26 cellular contexts compared by ENCODE assay signal in the genomic region with DNA sequence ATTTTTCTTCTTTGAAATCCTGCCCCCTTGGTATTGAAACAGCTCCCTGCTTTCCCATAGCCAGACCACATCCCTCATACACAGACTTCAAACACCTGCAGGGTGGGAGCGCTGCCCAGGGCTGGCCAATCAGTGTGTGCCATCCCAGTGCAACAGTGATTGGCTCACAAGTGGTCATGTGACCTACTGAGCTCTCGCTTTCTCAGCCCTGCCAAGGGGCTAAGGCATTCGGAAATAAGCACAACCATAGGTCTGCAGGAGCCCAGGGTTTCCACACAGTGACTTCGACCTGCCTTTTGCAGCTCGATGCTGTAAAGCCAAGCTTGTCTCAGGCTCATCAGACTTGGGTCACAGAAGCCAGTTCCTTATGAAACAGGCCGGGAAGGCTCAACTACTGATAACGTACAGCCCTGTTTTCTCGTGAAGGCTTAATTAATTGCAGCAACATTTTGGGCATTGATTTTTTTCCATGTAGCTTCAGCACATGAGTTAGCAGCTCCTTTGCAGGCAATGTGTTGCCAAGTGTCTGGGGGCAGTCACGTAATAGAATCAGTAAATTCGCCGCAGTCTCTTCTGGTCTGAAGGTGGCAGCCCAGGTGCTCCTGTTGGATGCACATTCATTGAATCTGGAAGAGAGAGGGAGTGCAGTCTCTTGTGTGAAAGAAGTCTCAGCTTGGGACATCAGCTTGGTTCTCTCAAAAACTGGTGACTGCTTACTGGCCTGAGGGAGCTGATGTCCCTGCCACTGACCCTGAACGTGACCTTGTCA.
A peak's percentile ranks its signal among the peaks of the same experiment; 100 is the strongest.
DNase-seq lines count a peak whose midpoint lies in the region; ATAC-seq and TF ChIP-seq lines count a peak whose summit lies in the region.
"Had no signal": no experiment of that assay in that cellular context is flagged by ENCODE, and none has a peak within 500 bp of the region (broad histone marks: within the 10 kb centered on the region; RNA-seq: fewer than 3 reads in every experiment).

No MANE protein-coding gene starts in this region.

- WGBS in body of pancreas, 2 donors, result 18 to 29% methylated on average over 12 of the region's 12 CpGs

- intact Hi-C loops in body of pancreas (cut with DNase I), result no loop called here
- intact Hi-C loops in Caco-2 (cut with micrococcal nuclease; ENCODE audit: unreplicated experiment), result no loop called here

- BruUV-seq in Caco-2 (replicated peaks; lab: Mats Ljungman, UMichigan), result no TSS peak

- peak overlapping the region; percentile 50 for H2AFZ ChIP-seq in neural progenitor cell (replicated peaks)

- no peaks in the 10 kb centered on the region for H3F3A ChIP-seq in neural progenitor cell (ENCODE audit: low read depth)

- H3K27ac ChIP-seq in body of pancreas (peak overlapping the region; percentile 76 to 85 (median 79)), neural progenitor cell (no peak overlapping the region)
- H3K27ac ChIP-seq: ascending aorta, gastroesophageal sphincter, tibial nerve had no signal

- POLR2A ChIA-PET in activated CD4-positive, alpha-beta memory T cell treated with anti-CD3 and anti-CD28 coated beads, Interleukin-2, amount 10 ng/mL, durations not matched to agents 7 days and 5 days (lab: Charles Lee), result no interaction called here
- POLR2A ChIA-PET in Caco-2 (lab: Charles Lee), result no interaction called here

- H3K27ac Mint-ChIP-seq in neural progenitor cell (no peak overlapping the region), Caco-2 (ENCODE audit: unreplicated experiment) (no peak overlapping the region)
- H3K27ac Mint-ChIP-seq in activated CD4-positive, alpha-beta memory T cell treated with anti-CD3 and anti-CD28 coated beads, Interleukin-2, amount 10 ng/mL, durations not matched to agents 7 days and 5 days, result no peak overlapping the region
- H3K27ac Mint-ChIP-seq: activated T-cell treated with anti-CD3 and anti-CD28 coated beads, Interleukin-2, amount 50 U/mL, for 72 hours; CD14-positive monocyte had no signal

- H3K4me1 Mint-ChIP-seq in neural progenitor cell, result no peaks in the 10 kb centered on the region
- no peaks in the 10 kb centered on the region for H3K4me1 Mint-ChIP-seq in activated CD4-positive, alpha-beta memory T cell treated with anti-CD3 and anti-CD28 coated beads, Interleukin-2, amount 10 ng/mL, durations not matched to agents 7 days and 5 days
- H3K4me1 Mint-ChIP-seq in Caco-2 (ENCODE audit: low read depth, unreplicated experiment), result no peaks in the 10 kb centered on the region
- H3K4me1 Mint-ChIP-seq: CD14-positive monocyte had no signal

- no peaks in the 10 kb centered on the region for H3K27me3 ChIP-seq in body of pancreas
- H3K27me3 ChIP-seq in neural progenitor cell, result no peaks in the 10 kb centered on the region
- no peaks in the 10 kb centered on the region for H3K27me3 ChIP-seq in Caco-2 (replicated peaks; ENCODE audit: control insufficient read depth, insufficient read depth, low read length)
- H3K27me3 ChIP-seq: ascending aorta, gastroesophageal sphincter, tibial nerve had no signal

- no peaks in the 10 kb centered on the region for H3K36me3 ChIP-seq in body of pancreas (replicated peaks in 1 of 2; ENCODE audit: insufficient read depth in 1 of 2, low read depth in 2 of 2)
- no peaks in the 10 kb centered on the region for H3K36me3 ChIP-seq in neural progenitor cell
- H3K36me3 ChIP-seq in Caco-2 (ENCODE audit: control insufficient read depth, insufficient read depth, low read length), result no peaks in the 10 kb centered on the region
- H3K36me3 ChIP-seq: ascending aorta, gastroesophageal sphincter, tibial nerve had no signal

- H3K9ac ChIP-seq in neural progenitor cell, result no peak overlapping the region

- in situ Hi-C loops in G401 (cut with HindIII; ENCODE audit: low sequenced_read_pairs), result no loop called here

- H3K79me2 ChIP-seq in neural progenitor cell (ENCODE audit: low read depth), result no peaks in the 10 kb centered on the region

- ATAC-seq in body of pancreas, result peak; percentile 97
- ATAC-seq: activated T-cell treated with anti-CD3 and anti-CD28 coated beads, Interleukin-2, amount 50 U/mL, for 72 hours; esophagus mucosa; gastroesophageal sphincter; left lobe of liver; stimulated activated naive CD8-positive, alpha-beta T cell treated with anti-CD3 and anti-CD28 coated beads, Interleukin-15, Interleukin-2, amounts not matched to agents 100 U/mL and 50 U/mL, for 24 hours had no signal

- CTCF ChIA-PET in activated CD4-positive, alpha-beta memory T cell treated with anti-CD3 and anti-CD28 coated beads, Interleukin-2, amount 10 ng/mL, durations not matched to agents 7 days and 5 days (lab: Charles Lee), result no interaction called here
- CTCF ChIA-PET in Caco-2 (lab: Charles Lee), result no interaction called here

- H3K4me3 Mint-ChIP-seq in neural progenitor cell, result no peak overlapping the region
- no peak overlapping the region for H3K4me3 Mint-ChIP-seq in activated CD4-positive, alpha-beta memory T cell treated with anti-CD3 and anti-CD28 coated beads, Interleukin-2, amount 10 ng/mL, durations not matched to agents 7 days and 5 days
- no peak overlapping the region for H3K4me3 Mint-ChIP-seq in Caco-2 (ENCODE audit: unreplicated experiment)
- H3K4me3 Mint-ChIP-seq: activated T-cell treated with anti-CD3 and anti-CD28 coated beads, Interleukin-2, amount 50 U/mL, for 72 hours; CD14-positive monocyte had no signal

- peak; percentile 53 for DNase-seq in G401 (ENCODE audit: low spot score)
- DNase-seq in NCI-H774 (lab: John Stamatoyannopoulos, UW), result peak; percentile 46
- peak; percentile 86 to 95 (median 93) for DNase-seq in body of pancreas
- DNase-seq in neural progenitor cell (ENCODE audit: low spot score), result peak; percentile 8
- DNase-seq in activated CD4-positive, alpha-beta memory T cell treated with anti-CD3 and anti-CD28 coated beads, Interleukin-2, amount 10 ng/mL, durations not matched to agents 7 days and 5 days, result no peak
- no peak for DNase-seq in COR-L47 (lab: John Stamatoyannopoulos, UW)
- no peak for DNase-seq in activated CD4-positive, alpha-beta T cell treated with anti-CD3 and anti-CD28 coated beads for 48 hours
- no peak for DNase-seq in Caco-2
- DNase-seq: activated CD4-positive, alpha-beta T cell treated with anti-CD3 and anti-CD28 coated beads for 1 hour; activated naive CD4-positive, alpha-beta T cell treated with anti-CD3 and anti-CD28 coated beads, Interleukin-2, amount 50 U/mL, for 16 hours; activated T-cell treated with anti-CD3 and anti-CD28 coated beads, Interleukin-2, amount 50 U/mL, for 72 hours; cerebellar nuclear complex; DMS153; effector CD8-positive, alpha-beta T cell; midbrain; NCI-H146; stimulated activated CD4-positive, alpha-beta T cell treated with anti-CD3 and anti-CD28 coated beads, Interleukin-2, amount 100 ng/mL, for 48 hours; stimulated activated naive CD8-positive, alpha-beta T cell treated with anti-CD3 and anti-CD28 coated beads, Interleukin-15, Interleukin-2, amounts not matched to agents 100 U/mL and 50 U/mL, for 24 hours; SW 1271 had no signal

- no peak overlapping the region for H3K4me3 ChIP-seq in body of pancreas
- no peak overlapping the region for H3K4me3 ChIP-seq in neural progenitor cell
- H3K4me3 ChIP-seq in Caco-2 (ENCODE audit: low read depth, low read length), result no peak overlapping the region
- H3K4me3 ChIP-seq: ascending aorta, gastroesophageal sphincter, smooth muscle cell, tibial nerve had no signal

- H3K9me3 ChIP-seq in body of pancreas, result no peaks in the 10 kb centered on the region
- no peaks in the 10 kb centered on the region for H3K9me3 ChIP-seq in neural progenitor cell (ENCODE audit: low read depth)
- no peaks in the 10 kb centered on the region for H3K9me3 ChIP-seq in Caco-2
- H3K9me3 ChIP-seq: ascending aorta, tibial nerve had no signal

- H4K20me1 ChIP-seq in neural progenitor cell (ENCODE audit: low read depth), result no peaks in the 10 kb centered on the region

- H3K4me1 ChIP-seq in body of pancreas (peaks cover 25% of the 10 kb centered on the region), neural progenitor cell (no peaks in the 10 kb centered on the region), Caco-2 (no peaks in the 10 kb centered on the region)
- H3K4me1 ChIP-seq: ascending aorta, gastroesophageal sphincter, tibial nerve had no signal

- H3K27me3 Mint-ChIP-seq in neural progenitor cell (ENCODE audit: insufficient read depth, low read depth) (no peaks in the 10 kb centered on the region), Caco-2 (ENCODE audit: insufficient read depth, unreplicated experiment) (no peaks in the 10 kb centered on the region)
- no peaks in the 10 kb centered on the region for H3K27me3 Mint-ChIP-seq in activated CD4-positive, alpha-beta memory T cell treated with anti-CD3 and anti-CD28 coated beads, Interleukin-2, amount 10 ng/mL, durations not matched to agents 7 days and 5 days

- no peak overlapping the region for H3K4me2 ChIP-seq in neural progenitor cell
- H3K4me2 ChIP-seq: smooth muscle cell had no signal

- H3K9me3 Mint-ChIP-seq in neural progenitor cell (peaks cover 2% of the 10 kb centered on the region), Caco-2 (ENCODE audit: unreplicated experiment) (no peaks in the 10 kb centered on the region)
- peaks cover 2% of the 10 kb centered on the region for H3K9me3 Mint-ChIP-seq in activated CD4-positive, alpha-beta memory T cell treated with anti-CD3 and anti-CD28 coated beads, Interleukin-2, amount 10 ng/mL, durations not matched to agents 7 days and 5 days

- TF ChIP-seq POLR2A in body of pancreas (IDR thresholded peaks at IDR 0.05), result peak; percentile 59 to 80 (median 75)

- H3K36me3 Mint-ChIP-seq in neural progenitor cell (no peaks in the 10 kb centered on the region), Caco-2 (ENCODE audit: insufficient read depth, unreplicated experiment) (no peaks in the 10 kb centered on the region)
- H3K36me3 Mint-ChIP-seq in activated CD4-positive, alpha-beta memory T cell treated with anti-CD3 and anti-CD28 coated beads, Interleukin-2, amount 10 ng/mL, durations not matched to agents 7 days and 5 days (ENCODE audit: low read depth), result no peaks in the 10 kb centered on the region
- H3K36me3 Mint-ChIP-seq: CD14-positive monocyte had no signal

- peak in 4 of 7 experiments; percentile 28 to 43 (median 38) for TF ChIP-seq CTCF in body of pancreas (IDR thresholded peaks at IDR 0.05)
- TF ChIP-seq CTCF in neural progenitor cell (IDR thresholded peaks at IDR 0.05), result no peak
- no peak for TF ChIP-seq CTCF in Caco-2 (IDR thresholded peaks at IDR 0.05; ENCODE audit: insufficient read depth in 1 of 2, low read depth in 1 of 2, low read length in 1 of 2, severe bottlenecking in 1 of 2, unreplicated experiment in 1 of 2)

Comparison
In these comparisons a context has a peak if more than half of its experiments do, and no peak if none do; other contexts are left out.
1. DNase-seq: peak in G401 (single experiment), NCI-H774 (single experiment), body of pancreas (4 of 4) and neural progenitor cell (single experiment); none in activated CD4-positive, alpha-beta memory T cell treated with anti-CD3 and anti-CD28 coated beads, Interleukin-2, amount 10 ng/mL, durations not matched to agents 7 days and 5 days (single experiment), COR-L47 (single experiment), activated CD4-positive, alpha-beta T cell treated with anti-CD3 and anti-CD28 coated beads for 48 hours (single experiment) and Caco-2 (0 of 2).
2. CTCF ChIP-seq: peak in body of pancreas (4 of 7); none in neural progenitor cell (single experiment) and Caco-2 (0 of 2).